In the genomic region with DNA sequence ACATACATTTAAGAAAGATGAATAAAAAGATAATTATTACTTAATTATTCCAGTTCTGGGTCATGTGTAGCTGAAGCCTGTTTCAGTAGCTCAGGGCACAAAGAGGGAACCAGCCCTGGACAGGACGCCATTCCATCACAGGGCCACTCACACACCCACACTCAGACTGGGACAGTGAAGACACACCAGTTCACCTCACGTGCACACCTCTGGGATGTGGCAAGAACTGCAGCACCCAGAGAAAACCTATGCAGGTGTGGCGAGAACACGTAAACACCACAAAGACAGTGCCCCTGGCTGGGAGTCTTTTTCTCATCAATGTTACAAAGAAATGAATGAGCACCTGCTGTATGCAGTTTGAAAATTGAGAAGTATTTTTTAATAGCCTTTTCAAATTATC, we compare ENCODE assay signal across 9 cellular contexts. TPM values are rescaled to one million over a fixed set of nuclear protein-coding genes. Genes with fewer than 3 reads are reported as not detected.
DNase-seq lines count a peak whose midpoint lies in the region; ATAC-seq and TF ChIP-seq lines count a peak whose summit lies in the region.
"Had no signal": no experiment of that assay in that cellular context is flagged by ENCODE, and none has a peak within 500 bp of the region (broad histone marks: within the 10 kb centered on the region; RNA-seq: fewer than 3 reads in every experiment).

No MANE protein-coding gene starts in this region.

- no peak for TF ChIP-seq RAD21 in SK-N-SH (IDR thresholded peaks at IDR 0.05; ENCODE audit: low read length)

- H3K36me3 ChIP-seq in SK-N-SH (replicated peaks in 1 of 2; ENCODE audit: control insufficient read depth in 1 of 2, insufficient read depth in 2 of 2, low read length in 1 of 2): peaks cover 25 to 34% of the 10 kb centered on the region in 2 experiments
- no peaks in the 10 kb centered on the region for H3K36me3 ChIP-seq in prostate gland

- H4K20me1 ChIP-seq in SK-N-SH (ENCODE audit: insufficient read depth): peaks cover 27% of the 10 kb centered on the region

- intact Hi-C loops in dorsolateral prefrontal cortex (cut with DNase I): no loop called here
- intact Hi-C loops in prostate gland (cut with DNase I): loop anchor here (10.0 kb wide), 1 partner anchor 356 kb away; no protein-coding TSS in a partner anchor

- no peak for DNase-seq in SK-N-SH
- DNase-seq in dorsolateral prefrontal cortex: no peak
- DNase-seq in prostate gland (ENCODE audit: low spot score): no peak
- DNase-seq in HPDE6-E6E7 (ENCODE audit: extremely low spot score): no peak
- DNase-seq in NCI-H1417 (lab: John Stamatoyannopoulos, UW): no peak
- no peak for DNase-seq in glomerular visceral epithelial cell (ENCODE audit: extremely low spot score)

- H3K9ac ChIP-seq in SK-N-SH: peak overlapping the region; percentile 97; the same call in 1 of the 2 replicates

- H3K4me3 ChIP-seq in SK-N-SH (ENCODE audit: low read depth in 2 of 2, low read length in 1 of 2) (peak overlapping the region; percentile 90 to 92; a peak in 3 of 4 replicates), dorsolateral prefrontal cortex (peak overlapping the region in 53 of 59 donors; percentile 64 to 99 (median 91)), prostate gland (peak overlapping the region in 1 of 2 donors; percentile 83)

- H3K4me1 ChIP-seq in SK-N-SH (ENCODE audit: control insufficient read depth in 1 of 2, insufficient read depth in 2 of 2, low read depth in 1 of 2, low read length in 1 of 2) (peaks cover 19 to 23% of the 10 kb centered on the region in 2 experiments; a peak in 3 of 4 replicates), prostate gland (replicated peaks) (peaks cover 16% of the 10 kb centered on the region)

- POLR2A ChIA-PET in SK-N-SH (lab: Yijun Ruan, JAX): no interaction called here

- peak overlapping the region; percentile 77 for H3K4me2 ChIP-seq in SK-N-SH

- TF ChIP-seq EP300 in SK-N-SH (IDR thresholded peaks at IDR 0.05; ENCODE audit: borderline replicate concordance in 1 of 2, low read depth in 1 of 2, low read length in 1 of 2): no peak

- peaks cover 79% of the 10 kb centered on the region for H3K79me2 ChIP-seq in SK-N-SH (ENCODE audit: insufficient read depth)

- TF ChIP-seq POLR2A in Raji (IDR thresholded peaks at IDR 0.05; ENCODE audit: insufficient read depth, low read depth, low read length) (peak; percentile 49; the same call in 1 of the 2 replicates), prostate gland (IDR thresholded peaks at IDR 0.05) (no peak)

- WGBS in SK-N-SH (ENCODE audit: low lambda C conversion rate): 62% methylated on average over 4 of the region's 4 CpGs
- 59% methylated on average over 4 of the region's 4 CpGs for WGBS in prostate gland

- no peak for ATAC-seq in SK-N-SH treated with all-trans-retinoic acid at 6 μM for 48 hours

- H3K27me3 ChIP-seq in SK-N-SH (ENCODE audit: insufficient read depth) (no peaks in the 10 kb centered on the region), dorsolateral prefrontal cortex (no peaks in the 10 kb centered on the region), prostate gland (replicated peaks; ENCODE audit: insufficient read depth) (no peaks in the 10 kb centered on the region)

- peaks cover 15% of the 10 kb centered on the region for H3F3A ChIP-seq in SK-N-SH (replicated peaks; ENCODE audit: insufficient read depth)

- TF ChIP-seq CTCF in SK-N-SH (IDR thresholded peaks at IDR 0.05): no peak
- no peak for TF ChIP-seq CTCF in dorsolateral prefrontal cortex (IDR thresholded peaks at IDR 0.05 in 54 of 56, conservative IDR thresholded peaks at IDR 0.05 in 2 of 56; ENCODE audit: low read depth in 1 of 56, partially characterized antibody in 56 of 56)
- TF ChIP-seq CTCF in prostate gland (IDR thresholded peaks at IDR 0.05): no peak

- CTCF ChIA-PET in SK-N-SH (lab: Yijun Ruan, JAX): no interaction called here

- H3K27ac ChIP-seq in SK-N-SH (ENCODE audit: low read depth in 2 of 2, low read length in 1 of 2) (peak overlapping the region; percentile 99), dorsolateral prefrontal cortex (peak overlapping the region in 41 of 59 donors; percentile 15 to 100 (median 100)), prostate gland (peak overlapping the region; percentile 99 to 100)

- H3K9me2 ChIP-seq in SK-N-SH: no peaks in the 10 kb centered on the region

- H2AFZ ChIP-seq in SK-N-SH (ENCODE audit: low read depth): no peak overlapping the region

- H3K9me3 ChIP-seq in SK-N-SH (no peaks in the 10 kb centered on the region), prostate gland (no peaks in the 10 kb centered on the region)

TF ChIP-seq in SK-N-SH, 30 proteins besides CTCF, POLR2A, EP300 and RAD21:
- TF ChIP-seq GABPA (IDR thresholded peaks at IDR 0.05; ENCODE audit: low read depth): no peak
- TF ChIP-seq NRF1 (IDR thresholded peaks at IDR 0.05; ENCODE audit: low read depth, low read length): no peak
- TF ChIP-seq EZH2phosphoT487 (IDR thresholded peaks at IDR 0.05; ENCODE audit: borderline replicate concordance, low read depth): no peak
- TF ChIP-seq MEF2A (IDR thresholded peaks at IDR 0.05; ENCODE audit: borderline replicate concordance, low read depth): no peak
- TF ChIP-seq, protein P1, sequence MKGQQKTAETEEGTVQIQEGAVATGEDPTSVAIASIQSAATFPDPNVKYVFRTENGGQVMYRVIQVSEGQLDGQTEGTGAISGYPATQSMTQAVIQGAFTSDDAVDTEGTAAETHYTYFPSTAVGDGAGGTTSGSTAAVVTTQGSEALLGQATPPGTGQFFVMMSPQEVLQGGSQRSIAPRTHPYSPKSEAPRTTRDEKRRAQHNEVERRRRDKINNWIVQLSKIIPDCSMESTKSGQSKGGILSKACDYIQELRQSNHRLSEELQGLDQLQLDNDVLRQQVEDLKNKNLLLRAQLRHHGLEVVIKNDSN (IDR thresholded peaks at IDR 0.05; ENCODE audit: borderline replicate concordance, low read depth): no peak
- TF ChIP-seq TEAD4 (IDR thresholded peaks at IDR 0.05; ENCODE audit: borderline replicate concordance, insufficient read depth): no peak
- no peak for TF ChIP-seq RXRA (IDR thresholded peaks at IDR 0.05; ENCODE audit: borderline replicate concordance, low read depth)
TF ChIP-seq in SK-N-SH: peak in this region for 0.

TF ChIP-seq in SK-N-SH treated with all-trans-retinoic acid at 6 μM for 48 hours, 23 proteins besides CTCF, POLR2A, EP300 and RAD21:
- no peak for TF ChIP-seq ZNF70 (CRISPR knock-in tag; IDR thresholded peaks at IDR 0.05)
- TF ChIP-seq, protein P2, sequence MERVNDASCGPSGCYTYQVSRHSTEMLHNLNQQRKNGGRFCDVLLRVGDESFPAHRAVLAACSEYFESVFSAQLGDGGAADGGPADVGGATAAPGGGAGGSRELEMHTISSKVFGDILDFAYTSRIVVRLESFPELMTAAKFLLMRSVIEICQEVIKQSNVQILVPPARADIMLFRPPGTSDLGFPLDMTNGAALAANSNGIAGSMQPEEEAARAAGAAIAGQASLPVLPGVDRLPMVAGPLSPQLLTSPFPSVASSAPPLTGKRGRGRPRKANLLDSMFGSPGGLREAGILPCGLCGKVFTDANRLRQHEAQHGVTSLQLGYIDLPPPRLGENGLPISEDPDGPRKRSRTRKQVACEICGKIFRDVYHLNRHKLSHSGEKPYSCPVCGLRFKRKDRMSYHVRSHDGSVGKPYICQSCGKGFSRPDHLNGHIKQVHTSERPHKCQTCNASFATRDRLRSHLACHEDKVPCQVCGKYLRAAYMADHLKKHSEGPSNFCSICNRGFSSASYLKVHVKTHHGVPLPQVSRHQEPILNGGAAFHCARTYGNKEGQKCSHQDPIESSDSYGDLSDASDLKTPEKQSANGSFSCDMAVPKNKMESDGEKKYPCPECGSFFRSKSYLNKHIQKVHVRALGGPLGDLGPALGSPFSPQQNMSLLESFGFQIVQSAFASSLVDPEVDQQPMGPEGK (CRISPR knock-in tag; IDR thresholded peaks at IDR 0.05; ENCODE audit: borderline replicate concordance): no peak
- TF ChIP-seq, protein P3, sequence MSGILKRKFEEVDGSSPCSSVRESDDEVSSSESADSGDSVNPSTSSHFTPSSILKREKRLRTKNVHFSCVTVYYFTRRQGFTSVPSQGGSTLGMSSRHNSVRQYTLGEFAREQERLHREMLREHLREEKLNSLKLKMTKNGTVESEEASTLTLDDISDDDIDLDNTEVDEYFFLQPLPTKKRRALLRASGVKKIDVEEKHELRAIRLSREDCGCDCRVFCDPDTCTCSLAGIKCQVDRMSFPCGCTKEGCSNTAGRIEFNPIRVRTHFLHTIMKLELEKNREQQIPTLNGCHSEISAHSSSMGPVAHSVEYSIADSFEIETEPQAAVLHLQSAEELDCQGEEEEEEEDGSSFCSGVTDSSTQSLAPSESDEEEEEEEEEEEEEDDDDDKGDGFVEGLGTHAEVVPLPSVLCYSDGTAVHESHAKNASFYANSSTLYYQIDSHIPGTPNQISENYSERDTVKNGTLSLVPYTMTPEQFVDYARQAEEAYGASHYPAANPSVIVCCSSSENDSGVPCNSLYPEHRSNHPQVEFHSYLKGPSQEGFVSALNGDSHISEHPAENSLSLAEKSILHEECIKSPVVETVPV (CRISPR knock-in tag; IDR thresholded peaks at IDR 0.05): no peak
- TF ChIP-seq, protein P4, sequence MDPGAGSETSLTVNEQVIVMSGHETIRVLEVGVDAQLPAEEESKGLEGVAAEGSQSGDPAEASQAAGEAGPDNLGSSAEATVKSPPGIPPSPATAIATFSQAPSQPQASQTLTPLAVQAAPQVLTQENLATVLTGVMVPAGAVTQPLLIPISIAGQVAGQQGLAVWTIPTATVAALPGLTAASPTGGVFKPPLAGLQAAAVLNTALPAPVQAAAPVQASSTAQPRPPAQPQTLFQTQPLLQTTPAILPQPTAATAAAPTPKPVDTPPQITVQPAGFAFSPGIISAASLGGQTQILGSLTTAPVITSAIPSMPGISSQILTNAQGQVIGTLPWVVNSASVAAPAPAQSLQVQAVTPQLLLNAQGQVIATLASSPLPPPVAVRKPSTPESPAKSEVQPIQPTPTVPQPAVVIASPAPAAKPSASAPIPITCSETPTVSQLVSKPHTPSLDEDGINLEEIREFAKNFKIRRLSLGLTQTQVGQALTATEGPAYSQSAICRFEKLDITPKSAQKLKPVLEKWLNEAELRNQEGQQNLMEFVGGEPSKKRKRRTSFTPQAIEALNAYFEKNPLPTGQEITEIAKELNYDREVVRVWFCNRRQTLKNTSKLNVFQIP (CRISPR knock-in tag; IDR thresholded peaks at IDR 0.05; ENCODE audit: borderline replicate concordance, low read depth): no peak
- no peak for TF ChIP-seq BACH2 (CRISPR knock-in tag; IDR thresholded peaks at IDR 0.05; ENCODE audit: borderline replicate concordance)

RNA-seq across cellular contexts. Expression of a gene that starts 1.6 kb away (rescaled TPM):
- 15.9 and 19.6 TPM in 2 replicates for polyA plus RNA-seq in SK-N-SH (2012; rRNA removed)
- polyA plus RNA-seq in SK-N-SH (2012; cell fraction: cytosol; rRNA removed): 19.1 and 24.8 TPM in 2 replicates
- 25.6 and 42.1 TPM in 2 replicates for polyA plus RNA-seq in SK-N-SH (2012; cell fraction: nucleus; rRNA removed)
- 100 to 1,000 TPM in 1 of 120 experiments, 10 to 100 TPM in 119; 35.1 to 115 (median 59.2) TPM for total RNA-seq in dorsolateral prefrontal cortex
- 10 to 100 TPM; 30.9 to 36.8 TPM for total RNA-seq in prostate gland

RNA-seq across cellular contexts. Expression of a gene that starts 5.6 kb away (rescaled TPM):
- 11.9 and 13.4 TPM in 2 replicates for polyA plus RNA-seq in SK-N-SH (2012; rRNA removed)
- polyA plus RNA-seq in SK-N-SH (2012; cell fraction: cytosol; rRNA removed): 9.4 and 10.7 TPM in 2 replicates
- polyA plus RNA-seq in SK-N-SH (2012; cell fraction: nucleus; rRNA removed): 23.5 and 27.6 TPM in 2 replicates
- total RNA-seq in dorsolateral prefrontal cortex (100 to 1,000 TPM in 2 of 120 experiments, 10 to 100 TPM in 118; 39.0 to 104 (median 78.6) TPM), prostate gland (10 to 100 TPM; 11.9 to 22.8 TPM)

RNA-seq across cellular contexts. Expression of a gene that starts 24.9 kb away (rescaled TPM):
- not detected in 2 replicates for polyA plus RNA-seq in SK-N-SH (2012; rRNA removed)
- not detected in 2 replicates for polyA plus RNA-seq in SK-N-SH (2012; cell fraction: cytosol; rRNA removed)
- polyA plus RNA-seq in SK-N-SH (2012; cell fraction: nucleus; rRNA removed): not detected in 2 replicates
- under 1 TPM in 1 of 120 experiments, not detected in 119; 0.75 TPM for total RNA-seq in dorsolateral prefrontal cortex
- total RNA-seq in prostate gland: not detected
- total RNA-seq: dermis microvascular lymphatic vessel endothelial cell had no signal
